9 cellular contexts compared by ENCODE assay signal in genomic region chrX:24145340-24146186, GRCh38. TPM values are rescaled to one million over a fixed set of nuclear protein-coding genes. Genes with fewer than 3 reads are reported as not detected.
A peak's percentile ranks its signal among the peaks of the same experiment; 100 is the strongest.
DNase-seq lines count a peak whose midpoint lies in the region; ATAC-seq and TF ChIP-seq lines count a peak whose summit lies in the region.
"Had no signal": no experiment of that assay in that cellular context is flagged by ENCODE, and none has a peak within 500 bp of the region (broad histone marks: within the 10 kb centered on the region; RNA-seq: fewer than 3 reads in every experiment).

No MANE protein-coding gene starts in this region.

- intact Hi-C loops in left ventricle myocardium superior (cut with micrococcal nuclease): no loop called here

- peaks cover under 1 to 2% of the 10 kb centered on the region in 2 donors for H3K4me1 Mint-ChIP-seq in effector memory CD8-positive, alpha-beta T cell (ENCODE audit: low read depth in 2 of 2)

- H3K4me3 Mint-ChIP-seq in effector memory CD8-positive, alpha-beta T cell: no peak overlapping the region

- H3K4me3 ChIP-seq in epithelial cell of esophagus (ENCODE audit: low read length) (no peak overlapping the region), retinal pigment epithelial cell (ENCODE audit: low read length) (no peak overlapping the region)

- ATAC-seq in effector memory CD8-positive, alpha-beta T cell (replicated peaks): no peak
- ATAC-seq in left ventricle myocardium superior: no peak

- no peak for TF ChIP-seq CTCF in epithelial cell of esophagus (IDR thresholded peaks at IDR 0.05; ENCODE audit: insufficient read depth, low read depth, low read length, missing control alignments)
- TF ChIP-seq CTCF in retinal pigment epithelial cell (conservative IDR thresholded peaks at IDR 0.05; ENCODE audit: low read depth, low read length): peak; percentile 40

- no peaks in the 10 kb centered on the region for H3K27me3 Mint-ChIP-seq in effector memory CD8-positive, alpha-beta T cell

- H3K9me3 Mint-ChIP-seq in effector memory CD8-positive, alpha-beta T cell: no peaks in the 10 kb centered on the region

- DNase-seq in Daoy (ENCODE audit: low read depth) (peak; percentile 30), M059J (ENCODE audit: low read depth) (peak; percentile 87), epithelial cell of esophagus (ENCODE audit: low read depth) (peak; percentile 50), retinal pigment epithelial cell (ENCODE audit: low read depth) (peak; percentile 53), cerebellum (ENCODE audit: low spot score) (no peak), left ventricle myocardium superior (no peak), NCI-H1436 (lab: John Stamatoyannopoulos, UW) (no peak)
- DNase-seq in effector memory CD8-positive, alpha-beta T cell: no peak
- DNase-seq: activated CD4-positive, alpha-beta T cell treated with anti-CD3 and anti-CD28 coated beads for 1 hour had no signal

- no peak overlapping the region for H3K27ac Mint-ChIP-seq in effector memory CD8-positive, alpha-beta T cell

- peaks cover 15% of the 10 kb centered on the region for H3K36me3 Mint-ChIP-seq in effector memory CD8-positive, alpha-beta T cell (ENCODE audit: insufficient read depth)

RNA-seq across cellular contexts. Expression of gene ZFX, which starts 4.0 kb away (rescaled TPM):
- total RNA-seq in Daoy (2014; rRNA removed; shearing (Covaris generic)): 12.3 and 17.4 TPM in 2 replicates
- 31.3 and 96.7 TPM in 2 replicates for total RNA-seq in M059J (2014; rRNA removed; shearing (Covaris generic))
- total RNA-seq in cerebellum (68.5 TPM), left ventricle myocardium superior (35.3 TPM)

Comparison
In these comparisons a context has a peak if more than half of its experiments do, and no peak if none do; other contexts are left out.
1. DNase-seq: peak in Daoy (single experiment), M059J (single experiment), epithelial cell of esophagus (single experiment) and retinal pigment epithelial cell (single experiment); none in cerebellum (single experiment), effector memory CD8-positive, alpha-beta T cell (0 of 3), left ventricle myocardium superior (single experiment) and NCI-H1436 (single experiment).